ENCODE assay signal across 8 cellular contexts in genomic region chr17:29178750-29179231, GRCh38. TPM values are rescaled to one million over a fixed set of nuclear protein-coding genes. Genes with fewer than 3 reads are reported as not detected.
DNase-seq lines count a peak whose midpoint lies in the region; ATAC-seq and TF ChIP-seq lines count a peak whose summit lies in the region.

No MANE protein-coding gene starts in this region.

- H3K9me3 ChIP-seq in GM23248 (ENCODE audit: low read depth) (no peaks in the 10 kb centered on the region), WERI-Rb-1 (ENCODE audit: severe bottlenecking) (peaks cover under 1% of the 10 kb centered on the region), hepatocyte (ENCODE audit: low read depth) (no peaks in the 10 kb centered on the region), gastrocnemius medialis (no peaks in the 10 kb centered on the region)

- no peak for ATAC-seq in gastrocnemius medialis

- 39 to 47% methylated on average over 8 of the region's 8 CpGs for WGBS in GM23248 (ENCODE audit: low coverage in 1 of 2, low lambda C conversion rate in 2 of 2, missing lambda C conversion rate in 2 of 2), 2 experiments
- 40% methylated on average over 8 of the region's 8 CpGs for WGBS in hepatocyte (ENCODE audit: low lambda C conversion rate, missing lambda C conversion rate)

- H4K20me1 ChIP-seq in GM23248 (ENCODE audit: insufficient read depth), result no peaks in the 10 kb centered on the region
- peaks cover 2% of the 10 kb centered on the region for H4K20me1 ChIP-seq in hepatocyte (ENCODE audit: insufficient read depth, poor library complexity, severe bottlenecking)

- intact Hi-C loops in gastrocnemius medialis (cut with DNase I; ENCODE audit: low total_unique reads), result no loop called here

- H3K4me2 ChIP-seq in GM23248 (ENCODE audit: unreplicated experiment) (peak overlapping the region; percentile 74), hepatocyte (peak overlapping the region; percentile 97)

- H3K27me3 ChIP-seq in GM23248 (replicated peaks; ENCODE audit: insufficient read depth), result no peaks in the 10 kb centered on the region
- no peaks in the 10 kb centered on the region for H3K27me3 ChIP-seq in WERI-Rb-1 (ENCODE audit: insufficient read depth, low read depth, severe bottlenecking)
- no peaks in the 10 kb centered on the region for H3K27me3 ChIP-seq in hepatocyte
- no peaks in the 10 kb centered on the region for H3K27me3 ChIP-seq in gastrocnemius medialis

- H3K36me3 ChIP-seq in GM23248 (ENCODE audit: low read depth), result no peaks in the 10 kb centered on the region
- H3K36me3 ChIP-seq in WERI-Rb-1, result peaks cover 5% of the 10 kb centered on the region; the same call in 1 of the 2 replicates
- no peaks in the 10 kb centered on the region for H3K36me3 ChIP-seq in hepatocyte (replicated peaks; ENCODE audit: insufficient read depth, low read depth)
- H3K36me3 ChIP-seq in gastrocnemius medialis, result no peaks in the 10 kb centered on the region

- no peak for TF ChIP-seq POLR2A in gastrocnemius medialis (IDR thresholded peaks at IDR 0.05)

- H3K9me2 ChIP-seq in GM23248 (ENCODE audit: insufficient read depth), result no peaks in the 10 kb centered on the region
- H3K9me2 ChIP-seq in hepatocyte (replicated peaks; ENCODE audit: insufficient read depth), result no peaks in the 10 kb centered on the region

- no peak for TF ChIP-seq CTCF in WERI-Rb-1 (IDR thresholded peaks at IDR 0.05; ENCODE audit: low read depth, low read length)
- TF ChIP-seq CTCF in hepatocyte (IDR thresholded peaks at IDR 0.05; ENCODE audit: poor library complexity), result no peak
- no peak for TF ChIP-seq CTCF in gastrocnemius medialis (IDR thresholded peaks at IDR 0.05 in 4 of 5, conservative IDR thresholded peaks at IDR 0.05 in 1 of 5)

- no peak overlapping the region for H3K27ac ChIP-seq in GM23248
- peak overlapping the region; percentile 78 for H3K27ac ChIP-seq in WERI-Rb-1
- peak overlapping the region; percentile 99 for H3K27ac ChIP-seq in hepatocyte
- peak overlapping the region; percentile 75 to 88 (median 83) for H3K27ac ChIP-seq in gastrocnemius medialis

- peaks cover 11% of the 10 kb centered on the region; the same call in 1 of the 2 replicates for H3K4me1 ChIP-seq in GM23248 (ENCODE audit: insufficient read depth)
- H3K4me1 ChIP-seq in hepatocyte (ENCODE audit: insufficient read depth), result peaks cover 38% of the 10 kb centered on the region
- H3K4me1 ChIP-seq in gastrocnemius medialis, result peaks cover 21 to 26% of the 10 kb centered on the region in 2 donors

- H3K79me2 ChIP-seq in GM23248 (ENCODE audit: insufficient read depth) (peaks cover 33% of the 10 kb centered on the region; the same call in 1 of the 2 replicates), hepatocyte (peaks cover 35% of the 10 kb centered on the region)

- H3K4me3 ChIP-seq in GM23248 (no peak overlapping the region), WERI-Rb-1 (ENCODE audit: low read depth, low read length) (peak overlapping the region; percentile 71), hepatocyte (no peak overlapping the region), gastrocnemius medialis (peak overlapping the region in 2 of 4 donors; percentile 60 to 63)

- DNase-seq in GM23248 (no peak), WERI-Rb-1 (no peak), hepatocyte (ENCODE audit: low spot score) (peak; percentile 73), gastrocnemius medialis (no peak), NCI-H82 treated with DMSO at 0.1 percent for 48 hours (lab: John Stamatoyannopoulos, UW; ENCODE audit: unreplicated experiment) (no peak), NCI-H2171 treated with DMSO at 0.1 percent for 48 hours (lab: John Stamatoyannopoulos, UW) (no peak), NCI-H187 (lab: John Stamatoyannopoulos, UW) (no peak)
- DNase-seq in stimulated activated CD4-positive, alpha-beta T cell treated with anti-CD3 and anti-CD28 coated beads, Interleukin-4, amount 100 ng/mL, for 24 hours, result no peak

- H3K9ac ChIP-seq in GM23248, result no peak overlapping the region

- in situ Hi-C loops in GM23248 (cut with MboI) (no loop called here), gastrocnemius medialis (cut with MboI; ENCODE audit: low sequenced_read_pairs in 4 of 4) (no loop called here)

- H2AFZ ChIP-seq in GM23248 (no peak overlapping the region), hepatocyte (no peak overlapping the region)

- peaks cover 5% of the 10 kb centered on the region; the same call in 1 of the 2 replicates for H3F3A ChIP-seq in GM23248 (ENCODE audit: insufficient read depth)

RNA-seq across cellular contexts. Expression of gene MYO18A, which starts 1.4 kb away (rescaled TPM):
- 30.5 and 33.9 TPM in 2 replicates for total RNA-seq in GM23248 (2014; rRNA removed; shearing (Covaris generic))
- polyA plus RNA-seq in GM23248 (2016; fragmentation: Nextera tagmentation; extraction: Ambion mirVana) (12.6 and 16.0 TPM in 2 replicates), hepatocyte (32.2 and 33.8 TPM in 2 replicates)
- total RNA-seq in hepatocyte (22.0 and 35.6 TPM in 2 replicates), gastrocnemius medialis (1,000 to 10,000 TPM in 1 of 4 donors, 100 to 1,000 TPM in 3; 526 to 1,058 (median 835) TPM)

Comparison
In these comparisons a context has a peak if more than half of its experiments do, and no peak if none do; other contexts are left out.
1. RNA of gene MYO18A, which starts 1.4 kb away (total RNA-seq): 526 to 1,058 TPM in gastrocnemius medialis; 22.0 to 35.6 TPM in hepatocyte and 30.5 to 33.9 TPM in GM23248; every median in the first group is over 10 times any median in the second.